6 cellular contexts compared by ENCODE assay signal in the genomic region with DNA sequence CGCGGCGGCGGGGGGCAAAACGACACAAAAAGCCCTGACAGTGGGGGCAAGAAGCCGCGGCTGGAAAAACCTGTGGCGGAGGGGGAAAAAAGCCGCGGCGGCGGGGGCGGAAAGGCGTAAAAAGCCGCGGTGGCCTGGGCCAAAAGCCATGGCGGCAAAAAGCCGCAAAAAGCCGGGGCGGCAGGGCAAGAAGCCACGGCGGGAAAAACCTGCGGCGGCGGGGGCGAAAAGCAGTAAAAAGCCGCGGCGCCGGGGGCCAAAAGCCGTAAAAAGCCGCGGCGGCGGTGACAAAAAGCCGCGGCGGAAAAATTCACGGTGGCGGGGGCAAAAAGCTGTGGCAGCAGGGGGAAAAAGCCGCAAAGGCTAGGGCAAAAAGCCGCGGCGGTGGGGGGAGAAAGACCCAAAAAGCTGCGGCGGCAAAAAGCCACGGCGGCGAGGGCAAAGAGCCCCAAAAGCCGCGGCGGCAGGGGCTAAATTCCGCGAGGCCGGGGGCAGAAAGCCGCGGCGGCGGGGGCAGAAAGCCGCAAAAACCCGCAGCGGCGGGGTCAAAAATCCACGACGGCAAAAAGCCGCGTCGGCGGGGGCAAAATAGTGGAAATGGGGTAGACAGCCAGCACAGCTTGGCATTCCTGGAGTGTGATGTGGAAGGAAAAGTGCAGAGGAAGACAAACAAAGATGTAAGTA.
DNase-seq lines count a peak whose midpoint lies in the region; ATAC-seq and TF ChIP-seq lines count a peak whose summit lies in the region.
"Not testable (repeated sequence)": the region's sequence is repeated elsewhere in the genome, so short reads cannot be mapped to it uniquely, and the experiment has no call there.

No MANE protein-coding gene starts in this region.

- not testable (repeated sequence) for H3K4me1 Mint-ChIP-seq in neural progenitor cell

- H3K36me3 Mint-ChIP-seq in neural progenitor cell = not testable (repeated sequence)

- not testable (repeated sequence) for H3K9me3 Mint-ChIP-seq in neural progenitor cell

- H4K20me1 ChIP-seq in neural progenitor cell (ENCODE audit: low read depth) = not testable (repeated sequence)

- DNase-seq in MG63 (peak; percentile 30), islet precursor cell (peak; percentile 29), neural progenitor cell (ENCODE audit: low spot score) (peak; percentile 0), sciatic nerve (ENCODE audit: low spot score) (peak; percentile 25)
- DNase-seq in activated effector memory CD4-positive, alpha-beta T cell treated with anti-CD3 and anti-CD28 coated beads, Interleukin-2, amount 50 U/mL, for 16 hours = peak; percentile 63
- DNase-seq in testis = not testable (repeated sequence)

- H3K9ac ChIP-seq in neural progenitor cell = not testable (repeated sequence)

- H2AFZ ChIP-seq in neural progenitor cell (replicated peaks) = not testable (repeated sequence)

- H3F3A ChIP-seq in neural progenitor cell (ENCODE audit: low read depth) = not testable (repeated sequence)

- ATAC-seq in sciatic nerve = not testable (repeated sequence)

- not testable (repeated sequence) for TF ChIP-seq POLR2A in testis (IDR thresholded peaks at IDR 0.05)

- H3K4me3 ChIP-seq in MG63 (peak overlapping the region; percentile 38), testis (peak overlapping the region; percentile 26 to 29)
- not testable (repeated sequence) for H3K4me3 ChIP-seq in neural progenitor cell

- H3K27me3 ChIP-seq in MG63, neural progenitor cell, testis: not testable (repeated sequence)

- H3K4me2 ChIP-seq in neural progenitor cell = not testable (repeated sequence)

- not testable (repeated sequence) for H3K4me1 ChIP-seq in neural progenitor cell, testis

- not testable (repeated sequence) for H3K79me2 ChIP-seq in neural progenitor cell (ENCODE audit: low read depth)

- intact Hi-C loops in sciatic nerve (cut with DNase I); testis (cut with DNase I; ENCODE audit: low total_unique reads): not testable (repeated sequence)

- not testable (repeated sequence) for H3K27ac Mint-ChIP-seq in neural progenitor cell

- 21 to 43% methylated on average over 59 to 64 of the region's 69 CpGs for WGBS in testis, 2 donors

- not testable (repeated sequence) for H3K4me3 Mint-ChIP-seq in neural progenitor cell

- H3K27me3 Mint-ChIP-seq in neural progenitor cell (ENCODE audit: insufficient read depth, low read depth) = not testable (repeated sequence)

- H3K36me3 ChIP-seq in MG63; neural progenitor cell; testis (ENCODE audit: low read depth, missing control alignments): not testable (repeated sequence)

- H3K27ac ChIP-seq in neural progenitor cell, testis: not testable (repeated sequence)

- TF ChIP-seq CTCF in neural progenitor cell (IDR thresholded peaks at IDR 0.05); testis (IDR thresholded peaks at IDR 0.05): not testable (repeated sequence)

- H3K9me3 ChIP-seq in MG63; neural progenitor cell (ENCODE audit: low read depth); testis: not testable (repeated sequence)
